In genomic region chr3:136957751-136958288, GRCh38 we compare ENCODE assay signal across 13 cellular contexts. TPM values are rescaled to one million over a fixed set of nuclear protein-coding genes. Genes with fewer than 3 reads are reported as not detected.
DNase-seq lines count a peak whose midpoint lies in the region; ATAC-seq and TF ChIP-seq lines count a peak whose summit lies in the region.
"Had no signal": no experiment of that assay in that cellular context is flagged by ENCODE, and none has a peak within 500 bp of the region (broad histone marks: within the 10 kb centered on the region; RNA-seq: fewer than 3 reads in every experiment).

TSS of gene IL20RB (plus strand) at chr3:136957983. CDS start at chr3:136958114, 131 bp downstream.

- H3K4me3 ChIP-seq in DND-41 (ENCODE audit: low read depth in 1 of 2, low read length in 2 of 2): no peak within 1 kb of the TSS
- H3K4me3 ChIP-seq in endodermal cell (ENCODE audit: low read length): no peak within 1 kb of the TSS
- H3K4me3 ChIP-seq in mesodermal cell (ENCODE audit: extremely low read depth, insufficient read depth, low read length, poor library complexity, severe bottlenecking): no peak within 1 kb of the TSS
- H3K4me3 ChIP-seq: heart right ventricle, thyroid gland had no signal

- intact Hi-C loops in CD4-positive, alpha-beta T cell (cut with DNase I, micrococcal nuclease): no loop called here

- no peak within 1 kb of the TSS for H3K4me3 Mint-ChIP-seq in endodermal cell
- no peak within 1 kb of the TSS for H3K4me3 Mint-ChIP-seq in CD4-positive, alpha-beta T cell
- H3K4me3 Mint-ChIP-seq: central memory CD8-positive, alpha-beta T cell had no signal

- H3K4me1 ChIP-seq in DND-41 (ENCODE audit: insufficient read depth, low read length) (no peaks in the 10 kb centered on the region), endodermal cell (ENCODE audit: control insufficient read depth, insufficient read depth, low read length) (no peaks in the 10 kb centered on the region), mesodermal cell (ENCODE audit: control insufficient read depth, insufficient read depth, low read length, poor library complexity, severe bottlenecking) (peaks cover 49% of the 10 kb centered on the region)

- peaks cover 2% of the 10 kb centered on the region for H3K9me3 Mint-ChIP-seq in endodermal cell
- no peaks in the 10 kb centered on the region for H3K9me3 Mint-ChIP-seq in CD4-positive, alpha-beta T cell
- H3K9me3 Mint-ChIP-seq: central memory CD8-positive, alpha-beta T cell had no signal

- H3K9ac ChIP-seq in DND-41 (ENCODE audit: low read depth, low read length): no peak within 1 kb of the TSS
- no peak within 1 kb of the TSS for H3K9ac ChIP-seq in endodermal cell (ENCODE audit: extremely low read depth, low read length, poor library complexity, severe bottlenecking)

- H3K36me3 ChIP-seq in DND-41 (ENCODE audit: insufficient read depth, low read length) (no peaks in the 10 kb centered on the region), endodermal cell (ENCODE audit: control insufficient read depth, insufficient read depth, low read length) (no peaks in the 10 kb centered on the region), mesodermal cell (ENCODE audit: control insufficient read depth, insufficient read depth, low read length) (peaks cover 11% of the 10 kb centered on the region)
- H3K36me3 ChIP-seq: heart right ventricle, thyroid gland had no signal

- CTCF ChIA-PET in CD4-positive, alpha-beta T cell (lab: Charles Lee): no interaction called here

- H4K20me1 ChIP-seq in DND-41 (ENCODE audit: insufficient read depth, low read length): no peaks in the 10 kb centered on the region

- H3K27ac ChIP-seq in DND-41 (ENCODE audit: low read length) (no peak within 1 kb of the TSS), endodermal cell (ENCODE audit: low read depth, low read length) (no peak within 1 kb of the TSS), mesodermal cell (ENCODE audit: low read depth, low read length, severe bottlenecking) (peak within 1 kb of the TSS; percentile 52)
- H3K27ac ChIP-seq in CD4-positive, alpha-beta T cell (ENCODE audit: low read depth, low read length): no peak within 1 kb of the TSS
- H3K27ac ChIP-seq: heart right ventricle, thyroid gland had no signal

- no peaks in the 10 kb centered on the region for H3K36me3 Mint-ChIP-seq in endodermal cell (ENCODE audit: low read depth)
- H3K36me3 Mint-ChIP-seq in CD4-positive, alpha-beta T cell (ENCODE audit: low read depth): no peaks in the 10 kb centered on the region

- H3K27ac Mint-ChIP-seq in endodermal cell: no peak within 1 kb of the TSS
- H3K27ac Mint-ChIP-seq in CD4-positive, alpha-beta T cell: no peak within 1 kb of the TSS

- WGBS in endodermal cell (ENCODE audit: insufficient coverage in 1 of 2, insufficient read length in 1 of 2), 2 experiments: 94 to 100% methylated on average over 2 to 7 of the region's 7 CpGs
- WGBS in mesodermal cell (ENCODE audit: insufficient coverage in 2 of 2), 2 experiments: 88 to 100% methylated on average over 1 to 7 of the region's 7 CpGs

- no peaks in the 10 kb centered on the region for H3K9me3 ChIP-seq in DND-41 (ENCODE audit: insufficient read depth, low read length, severe bottlenecking)
- no peaks in the 10 kb centered on the region for H3K9me3 ChIP-seq in endodermal cell (ENCODE audit: control insufficient read depth, low read length)
- no peaks in the 10 kb centered on the region for H3K9me3 ChIP-seq in mesodermal cell (ENCODE audit: control insufficient read depth, low read length)
- H3K9me3 ChIP-seq in CD4-positive, alpha-beta T cell (ENCODE audit: control insufficient read depth, low read length): no peaks in the 10 kb centered on the region
- H3K9me3 ChIP-seq: heart right ventricle, thyroid gland had no signal

- no peak within 1 kb of the TSS for H2AFZ ChIP-seq in DND-41 (ENCODE audit: low read depth, low read length)

- POLR2A ChIA-PET in CD4-positive, alpha-beta T cell (lab: Charles Lee): interaction anchor here (2.5 kb wide), 1 partner anchor 96 kb away, joined by 7 read pairs; the partner anchor contains the start of gene NCK1

- no peaks in the 10 kb centered on the region for H3K79me2 ChIP-seq in DND-41 (ENCODE audit: insufficient read depth, low read length)

- TF ChIP-seq CTCF in DND-41 (IDR thresholded peaks at IDR 0.05; ENCODE audit: borderline replicate concordance, extremely low read depth, low read length, poor library complexity, severe bottlenecking) (no peak), endodermal cell (conservative IDR thresholded peaks at IDR 0.05) (no peak)
- no peak for TF ChIP-seq CTCF in CD4-positive, alpha-beta T cell (IDR thresholded peaks at IDR 0.05)

- DNase-seq in DND-41: no peak
- peak; percentile 57 for DNase-seq in LHCN-M2 (ENCODE audit: low read depth)
- peak; percentile 54 for DNase-seq in endodermal cell
- no peak for DNase-seq in SKM-1 (lab: John Stamatoyannopoulos, UW; ENCODE audit: unreplicated experiment)
- no peak for DNase-seq in NCI-H524 (lab: John Stamatoyannopoulos, UW)
- DNase-seq in stimulated activated CD4-positive, alpha-beta T cell treated with anti-CD3 and anti-CD28 coated beads, Interleukin-4, amount 100 ng/mL, for 24 hours: no peak
- DNase-seq in CD4-positive, alpha-beta T cell: no peak
- DNase-seq: activated T-cell treated with anti-CD3 and anti-CD28 coated beads, Interleukin-2, amount 50 U/mL, for 48 hours; heart right ventricle; OCI-M1; thyroid gland had no signal

- H3K4me2 ChIP-seq in DND-41 (ENCODE audit: insufficient read depth, low read length): no peak within 1 kb of the TSS

- H3K27me3 Mint-ChIP-seq in endodermal cell (ENCODE audit: insufficient read depth): no peaks in the 10 kb centered on the region
- H3K27me3 Mint-ChIP-seq in CD4-positive, alpha-beta T cell: no peaks in the 10 kb centered on the region
- H3K27me3 Mint-ChIP-seq: central memory CD8-positive, alpha-beta T cell had no signal

- peaks cover 21% of the 10 kb centered on the region for H3K4me1 Mint-ChIP-seq in endodermal cell
- peaks cover 18% of the 10 kb centered on the region for H3K4me1 Mint-ChIP-seq in CD4-positive, alpha-beta T cell (ENCODE audit: low read depth)

- ATAC-seq in DND-41 (ENCODE audit: insufficient read depth, low read depth): 0 out of 3 replicates have a peak, but pooled peaks have one; percentile 22
- ATAC-seq in CD4-positive, alpha-beta T cell (ENCODE audit: poor library complexity): no peak

- H3K27me3 ChIP-seq in DND-41 (ENCODE audit: insufficient read depth, low read length, poor library complexity) (no peaks in the 10 kb centered on the region), endodermal cell (ENCODE audit: control insufficient read depth, insufficient read depth, low read length, poor library complexity, severe bottlenecking) (no peaks in the 10 kb centered on the region)
- no peaks in the 10 kb centered on the region for H3K27me3 ChIP-seq in CD4-positive, alpha-beta T cell (ENCODE audit: control insufficient read depth, insufficient read depth, low read length)
- H3K27me3 ChIP-seq: heart right ventricle, thyroid gland had no signal

RNA-seq across cellular contexts. Expression of gene IL20RB, which starts in this region (rescaled TPM):
- total RNA-seq in LHCN-M2 (2014; rRNA removed) (0.57 and 2.2 TPM in 2 replicates), endodermal cell (1 to 10 TPM; 1.7 to 2.1 TPM)
- polyA plus RNA-seq in LHCN-M2 (2012): 0.64 TPM
- polyA plus RNA-seq in endodermal cell (2013, experiment 1 of 2): 1.2 TPM
- 0.99 TPM for polyA plus RNA-seq in endodermal cell (2013, experiment 2 of 2)
- 2.5 TPM for polyA plus RNA-seq in mesodermal cell (2013, experiment 1 of 2)
- polyA plus RNA-seq in mesodermal cell (2013, experiment 2 of 2): 1.8 TPM
- 1 to 10 TPM; 1.5 to 2.2 TPM for total RNA-seq in CD4-positive, alpha-beta T cell

Comparison
In these comparisons a context has a peak if more than half of its experiments do, and no peak if none do; other contexts are left out.
1. DNase-seq: peak in LHCN-M2 (single experiment) and endodermal cell (single experiment); none in DND-41 (single experiment), SKM-1 (single experiment), NCI-H524 (0 of 2), stimulated activated CD4-positive, alpha-beta T cell treated with anti-CD3 and anti-CD28 coated beads, Interleukin-4, amount 100 ng/mL, for 24 hours (single experiment) and CD4-positive, alpha-beta T cell (0 of 10).